In the genomic region with DNA sequence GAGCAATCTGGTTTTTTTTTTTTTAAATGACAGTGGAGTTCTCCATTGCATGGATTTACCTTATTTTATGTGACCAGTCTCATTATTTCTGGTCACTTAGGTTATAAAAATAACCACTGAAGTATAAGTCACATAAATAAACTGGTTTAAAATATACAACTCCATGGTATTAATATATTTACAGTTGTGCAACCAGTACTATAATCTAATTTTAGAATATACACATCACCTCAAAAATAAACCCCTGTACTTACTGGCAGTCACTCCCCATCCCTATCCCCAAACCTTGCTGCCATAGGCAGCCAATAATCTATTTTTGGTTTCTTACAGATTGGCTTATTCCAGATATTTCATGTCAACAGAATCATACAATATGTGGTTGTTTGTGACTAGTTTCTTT, we compare ENCODE assay signal across 28 cellular contexts. TPM values are rescaled to one million over a fixed set of nuclear protein-coding genes. Genes with fewer than 3 reads are reported as not detected.
DNase-seq lines count a peak whose midpoint lies in the region; ATAC-seq and TF ChIP-seq lines count a peak whose summit lies in the region.
"Had no signal": no experiment of that assay in that cellular context is flagged by ENCODE, and none has a peak within 500 bp of the region (broad histone marks: within the 10 kb centered on the region; RNA-seq: fewer than 3 reads in every experiment).

No MANE protein-coding gene starts in this region.

- peak overlapping the region; percentile 54 for H3K27ac ChIP-seq in CD4-positive, alpha-beta memory T cell (ENCODE audit: low read depth, low read length)
- H3K27ac ChIP-seq: C4-2B, esophagus muscularis mucosa, thyroid gland, uterus had no signal

- POLR2A ChIA-PET in activated CD8-positive, alpha-beta T cell treated with anti-CD3 and anti-CD28 coated beads for 36 hours (lab: Charles Lee) = no interaction called here
- POLR2A ChIA-PET in activated CD8-positive, alpha-beta T cell treated with anti-CD3 and anti-CD28 coated beads, Interleukin-2, amount 10 ng/mL, durations not matched to agents 7 days and 5 days (lab: Charles Lee) = no interaction called here
- POLR2A ChIA-PET in CD4-positive, alpha-beta memory T cell (lab: Charles Lee; ENCODE audit: partially characterized antibody) = interaction anchor here (1.1 to 22.6 kb wide), 4 partner anchors 16 to 32 kb away, joined by 3 to 1810 read pairs (median 142); no protein-coding TSS in a partner anchor
- POLR2A ChIA-PET in naive thymus-derived CD8-positive, alpha-beta T cell (lab: Charles Lee) = interaction anchor here (1.1 kb wide), 1 partner anchor 33 kb away, joined by 3 read pairs; no protein-coding TSS in a partner anchor

- peak overlapping the region; percentile 24 for H3K4me3 Mint-ChIP-seq in activated CD8-positive, alpha-beta T cell treated with anti-CD3 and anti-CD28 coated beads for 36 hours
- no peak overlapping the region for H3K4me3 Mint-ChIP-seq in activated CD8-positive, alpha-beta T cell treated with anti-CD3 and anti-CD28 coated beads, Interleukin-2, amount 10 ng/mL, durations not matched to agents 7 days and 5 days
- peak overlapping the region; percentile 68 to 89 (median 75) for H3K4me3 Mint-ChIP-seq in CD4-positive, alpha-beta memory T cell
- H3K4me3 Mint-ChIP-seq in activated naive CD8-positive, alpha-beta T cell = peak overlapping the region; percentile 61
- peak overlapping the region in 8 of 10 donors; percentile 29 to 76 (median 67) for H3K4me3 Mint-ChIP-seq in naive thymus-derived CD8-positive, alpha-beta T cell
- no peak overlapping the region for H3K4me3 Mint-ChIP-seq in osteocyte (ENCODE audit: unreplicated experiment)
- H3K4me3 Mint-ChIP-seq: dendritic cell treated with granulocyte-macrophage colony-stimulating factor and Interleukin-4, amounts not matched to agents 40 ng/mL and 50 ng/mL, for 4 days; HFFc6 had no signal

- peaks cover 5% of the 10 kb centered on the region for H3K36me3 ChIP-seq in CD4-positive, alpha-beta memory T cell (ENCODE audit: insufficient read depth, low read length)
- H3K36me3 ChIP-seq: esophagus muscularis mucosa, thyroid gland, uterus had no signal

- peak overlapping the region; percentile 69 for H3K27ac Mint-ChIP-seq in activated CD8-positive, alpha-beta T cell treated with anti-CD3 and anti-CD28 coated beads for 36 hours
- H3K27ac Mint-ChIP-seq in activated CD8-positive, alpha-beta T cell treated with anti-CD3 and anti-CD28 coated beads, Interleukin-2, amount 10 ng/mL, durations not matched to agents 7 days and 5 days = no peak overlapping the region
- peak overlapping the region; percentile 84 to 95 (median 94) for H3K27ac Mint-ChIP-seq in CD4-positive, alpha-beta memory T cell
- H3K27ac Mint-ChIP-seq in activated naive CD8-positive, alpha-beta T cell = peak overlapping the region; percentile 93
- H3K27ac Mint-ChIP-seq in naive thymus-derived CD8-positive, alpha-beta T cell = peak overlapping the region in 9 of 10 donors; percentile 49 to 95 (median 78)
- no peak overlapping the region for H3K27ac Mint-ChIP-seq in osteocyte (ENCODE audit: unreplicated experiment)
- H3K27ac Mint-ChIP-seq: dendritic cell treated with granulocyte-macrophage colony-stimulating factor and Interleukin-4, amounts not matched to agents 40 ng/mL and 50 ng/mL, for 4 days; HFFc6 had no signal

- H3K36me3 Mint-ChIP-seq in activated CD8-positive, alpha-beta T cell treated with anti-CD3 and anti-CD28 coated beads for 36 hours (ENCODE audit: low read depth) = peaks cover 33% of the 10 kb centered on the region
- H3K36me3 Mint-ChIP-seq in activated CD8-positive, alpha-beta T cell treated with anti-CD3 and anti-CD28 coated beads, Interleukin-2, amount 10 ng/mL, durations not matched to agents 7 days and 5 days (ENCODE audit: low read depth) = peaks cover 70% of the 10 kb centered on the region
- peaks cover 40 to 58% of the 10 kb centered on the region in 2 donors for H3K36me3 Mint-ChIP-seq in CD4-positive, alpha-beta memory T cell
- H3K36me3 Mint-ChIP-seq in activated naive CD8-positive, alpha-beta T cell = peaks cover 3% of the 10 kb centered on the region
- peaks cover 13 to 73% (median 24%) of the 10 kb centered on the region in 3 donors for H3K36me3 Mint-ChIP-seq in naive thymus-derived CD8-positive, alpha-beta T cell
- no peaks in the 10 kb centered on the region for H3K36me3 Mint-ChIP-seq in osteocyte (ENCODE audit: unreplicated experiment)

- H3K4me3 ChIP-seq in CD4-positive, alpha-beta memory T cell (ENCODE audit: low read length in 2 of 2) = no peak overlapping the region
- H3K4me3 ChIP-seq: esophagus muscularis mucosa, skin epidermis, thyroid gland, uterus had no signal

- CTCF ChIA-PET in activated CD8-positive, alpha-beta T cell treated with anti-CD3 and anti-CD28 coated beads for 36 hours (lab: Charles Lee) = interaction anchor here (1.0 kb wide), 1 partner anchor 26 kb away, joined by 4 read pairs; no protein-coding TSS in a partner anchor
- CTCF ChIA-PET in activated CD8-positive, alpha-beta T cell treated with anti-CD3 and anti-CD28 coated beads, Interleukin-2, amount 10 ng/mL, durations not matched to agents 7 days and 5 days (lab: Charles Lee) = no interaction called here
- CTCF ChIA-PET in CD4-positive, alpha-beta memory T cell (lab: Charles Lee; ENCODE audit: partially characterized antibody) = interaction anchor here (0.6 to 2.6 kb wide), 3 partner anchors 12 to 122 kb away, joined by 3 to 10 read pairs (median 3); no protein-coding TSS in a partner anchor

- H3K4me1 ChIP-seq in CD4-positive, alpha-beta memory T cell (ENCODE audit: insufficient read depth, low read length) = peaks cover 100% of the 10 kb centered on the region
- H3K4me1 ChIP-seq: esophagus muscularis mucosa had no signal

- no peak for DNase-seq in activated CD8-positive, alpha-beta T cell treated with anti-CD3 and anti-CD28 coated beads for 36 hours
- DNase-seq in activated CD8-positive, alpha-beta T cell treated with anti-CD3 and anti-CD28 coated beads, Interleukin-2, amount 10 ng/mL, durations not matched to agents 7 days and 5 days = no peak
- DNase-seq in CD4-positive, alpha-beta memory T cell = no peak
- DNase-seq in naive thymus-derived CD8-positive, alpha-beta T cell = no peak
- DNase-seq in osteocyte (ENCODE audit: extremely low spot score, unreplicated experiment) (no peak), GF-D8 (lab: John Stamatoyannopoulos, UW) (no peak)
- DNase-seq: 8988T; activated CD4-positive, alpha-beta T cell treated with anti-CD3 and anti-CD28 coated beads for 4 hours; foreskin fibroblast; GOT3; head of caudate nucleus; HFFc6; KG1; MM.1S; NCI-H1930; NCI-H2171 treated with DMSO at 0.1 percent for 48 hours; NCI-H510A; occipital lobe; SIG-M5; thyroid gland; uterus had no signal

- no peaks in the 10 kb centered on the region for H3K9me3 ChIP-seq in CD4-positive, alpha-beta memory T cell (ENCODE audit: control insufficient read depth in 1 of 2, low read length in 2 of 2)
- H3K9me3 ChIP-seq: esophagus muscularis mucosa, thyroid gland, uterus had no signal

- H3K27me3 ChIP-seq in CD4-positive, alpha-beta memory T cell (ENCODE audit: insufficient read depth, low read length) = no peaks in the 10 kb centered on the region
- H3K27me3 ChIP-seq: esophagus muscularis mucosa, thyroid gland, uterus had no signal

- peaks cover 5% of the 10 kb centered on the region for H3K9me3 Mint-ChIP-seq in activated CD8-positive, alpha-beta T cell treated with anti-CD3 and anti-CD28 coated beads for 36 hours
- H3K9me3 Mint-ChIP-seq in activated CD8-positive, alpha-beta T cell treated with anti-CD3 and anti-CD28 coated beads, Interleukin-2, amount 10 ng/mL, durations not matched to agents 7 days and 5 days (ENCODE audit: insufficient read depth) = no peaks in the 10 kb centered on the region
- no peaks in the 10 kb centered on the region for H3K9me3 Mint-ChIP-seq in CD4-positive, alpha-beta memory T cell
- no peaks in the 10 kb centered on the region for H3K9me3 Mint-ChIP-seq in activated naive CD8-positive, alpha-beta T cell (ENCODE audit: low read depth)
- no peaks in the 10 kb centered on the region for H3K9me3 Mint-ChIP-seq in naive thymus-derived CD8-positive, alpha-beta T cell
- no peaks in the 10 kb centered on the region for H3K9me3 Mint-ChIP-seq in osteocyte (ENCODE audit: unreplicated experiment)
- H3K9me3 Mint-ChIP-seq: HFFc6 had no signal

- no peak for ATAC-seq in activated CD8-positive, alpha-beta T cell treated with anti-CD3 and anti-CD28 coated beads for 36 hours
- no peak for ATAC-seq in activated CD8-positive, alpha-beta T cell treated with anti-CD3 and anti-CD28 coated beads, Interleukin-2, amount 10 ng/mL, durations not matched to agents 7 days and 5 days
- no peak for ATAC-seq in naive thymus-derived CD8-positive, alpha-beta T cell
- no peak for ATAC-seq in GM21367 (IDR thresholded peaks at IDR 0.05; ENCODE audit: unreplicated experiment)

- TF ChIP-seq CTCF in activated CD8-positive, alpha-beta T cell treated with anti-CD3 and anti-CD28 coated beads for 36 hours (IDR thresholded peaks at IDR 0.05) = no peak
- TF ChIP-seq CTCF in osteocyte (IDR thresholded peaks at IDR 0.05) = no peak

- H3K4me1 Mint-ChIP-seq in activated CD8-positive, alpha-beta T cell treated with anti-CD3 and anti-CD28 coated beads for 36 hours (ENCODE audit: low read depth) = peaks cover 88% of the 10 kb centered on the region
- peaks cover 88% of the 10 kb centered on the region for H3K4me1 Mint-ChIP-seq in activated CD8-positive, alpha-beta T cell treated with anti-CD3 and anti-CD28 coated beads, Interleukin-2, amount 10 ng/mL, durations not matched to agents 7 days and 5 days (ENCODE audit: low read depth)
- peaks cover 70 to 93% (median 80%) of the 10 kb centered on the region in 4 donors for H3K4me1 Mint-ChIP-seq in CD4-positive, alpha-beta memory T cell
- peaks cover 94% of the 10 kb centered on the region for H3K4me1 Mint-ChIP-seq in activated naive CD8-positive, alpha-beta T cell (ENCODE audit: low read depth)
- peaks cover 49 to 92% (median 88%) of the 10 kb centered on the region in 4 donors for H3K4me1 Mint-ChIP-seq in naive thymus-derived CD8-positive, alpha-beta T cell
- peaks cover 6% of the 10 kb centered on the region for H3K4me1 Mint-ChIP-seq in osteocyte (ENCODE audit: unreplicated experiment)

- intact Hi-C loops in activated CD8-positive, alpha-beta T cell treated with anti-CD3 and anti-CD28 coated beads for 36 hours (cut with micrococcal nuclease) = no loop called here
- intact Hi-C loops in CD4-positive, alpha-beta memory T cell (cut with micrococcal nuclease) = loop anchor here (5.0 kb wide), 1 partner anchor 36 kb away; no protein-coding TSS in a partner anchor

- no peaks in the 10 kb centered on the region for H3K27me3 Mint-ChIP-seq in activated CD8-positive, alpha-beta T cell treated with anti-CD3 and anti-CD28 coated beads for 36 hours
- no peaks in the 10 kb centered on the region for H3K27me3 Mint-ChIP-seq in activated CD8-positive, alpha-beta T cell treated with anti-CD3 and anti-CD28 coated beads, Interleukin-2, amount 10 ng/mL, durations not matched to agents 7 days and 5 days (ENCODE audit: low read depth)
- no peaks in the 10 kb centered on the region for H3K27me3 Mint-ChIP-seq in CD4-positive, alpha-beta memory T cell
- no peaks in the 10 kb centered on the region for H3K27me3 Mint-ChIP-seq in activated naive CD8-positive, alpha-beta T cell
- H3K27me3 Mint-ChIP-seq in naive thymus-derived CD8-positive, alpha-beta T cell = no peaks in the 10 kb centered on the region
- H3K27me3 Mint-ChIP-seq in osteocyte (ENCODE audit: unreplicated experiment) = peaks cover 7% of the 10 kb centered on the region
- H3K27me3 Mint-ChIP-seq: dendritic cell treated with granulocyte-macrophage colony-stimulating factor and Interleukin-4, amounts not matched to agents 40 ng/mL and 50 ng/mL, for 4 days had no signal

RNA-seq across cellular contexts. Expression of a gene that starts 57.8 kb away (rescaled TPM):
- 10 to 100 TPM; 82.8 to 83.0 TPM for total RNA-seq in activated CD8-positive, alpha-beta T cell treated with anti-CD3 and anti-CD28 coated beads for 36 hours
- total RNA-seq in activated CD8-positive, alpha-beta T cell treated with anti-CD3 and anti-CD28 coated beads, Interleukin-2, amount 10 ng/mL, durations not matched to agents 7 days and 5 days = 100 to 1,000 TPM; 198 to 215 TPM
- 100 to 1,000 TPM; 571 to 596 TPM for total RNA-seq in CD4-positive, alpha-beta memory T cell
- 100 to 1,000 TPM; 184 to 414 TPM for polyA plus RNA-seq in CD4-positive, alpha-beta memory T cell
- 100 to 1,000 TPM; 579 to 642 TPM for total RNA-seq in naive thymus-derived CD8-positive, alpha-beta T cell
- polyA plus RNA-seq in naive thymus-derived CD8-positive, alpha-beta T cell = 100 to 1,000 TPM; 181 to 431 (median 312) TPM
- total RNA-seq in osteocyte = not detected in 2 replicates
- total RNA-seq: Daoy had no signal

Comparison
In these comparisons a context has a peak if more than half of its experiments do, and no peak if none do; other contexts are left out.
1. H3K27ac Mint-ChIP-seq: peak in activated CD8-positive, alpha-beta T cell treated with anti-CD3 and anti-CD28 coated beads for 36 hours (single experiment), CD4-positive, alpha-beta memory T cell (7 of 7), activated naive CD8-positive, alpha-beta T cell (single experiment) and naive thymus-derived CD8-positive, alpha-beta T cell (9 of 10); none in activated CD8-positive, alpha-beta T cell treated with anti-CD3 and anti-CD28 coated beads, Interleukin-2, amount 10 ng/mL, durations not matched to agents 7 days and 5 days (single experiment) and osteocyte (single experiment).
2. H3K4me3 Mint-ChIP-seq: peak in activated CD8-positive, alpha-beta T cell treated with anti-CD3 and anti-CD28 coated beads for 36 hours (single experiment), CD4-positive, alpha-beta memory T cell (8 of 8), activated naive CD8-positive, alpha-beta T cell (single experiment) and naive thymus-derived CD8-positive, alpha-beta T cell (8 of 10); none in activated CD8-positive, alpha-beta T cell treated with anti-CD3 and anti-CD28 coated beads, Interleukin-2, amount 10 ng/mL, durations not matched to agents 7 days and 5 days (single experiment) and osteocyte (single experiment).
3. RNA of a gene that starts 57.8 kb away (total RNA-seq): 579 to 642 TPM in naive thymus-derived CD8-positive, alpha-beta T cell, 571 to 596 TPM in CD4-positive, alpha-beta memory T cell, 198 to 215 TPM in activated CD8-positive, alpha-beta T cell treated with anti-CD3 and anti-CD28 coated beads, Interleukin-2, amount 10 ng/mL, durations not matched to agents 7 days and 5 days and 82.8 to 83.0 TPM in activated CD8-positive, alpha-beta T cell treated with anti-CD3 and anti-CD28 coated beads for 36 hours; not detected in osteocyte; every median in the first group is over 10 times any median in the second.
4. POLR2A ChIA-PET loops: an anchor here in CD4-positive, alpha-beta memory T cell (1.1 to 22.6 kb wide) and naive thymus-derived CD8-positive, alpha-beta T cell (1.1 kb wide); none called in activated CD8-positive, alpha-beta T cell treated with anti-CD3 and anti-CD28 coated beads for 36 hours and activated CD8-positive, alpha-beta T cell treated with anti-CD3 and anti-CD28 coated beads, Interleukin-2, amount 10 ng/mL, durations not matched to agents 7 days and 5 days.